18 cellular contexts compared by ENCODE assay signal in the genomic region with DNA sequence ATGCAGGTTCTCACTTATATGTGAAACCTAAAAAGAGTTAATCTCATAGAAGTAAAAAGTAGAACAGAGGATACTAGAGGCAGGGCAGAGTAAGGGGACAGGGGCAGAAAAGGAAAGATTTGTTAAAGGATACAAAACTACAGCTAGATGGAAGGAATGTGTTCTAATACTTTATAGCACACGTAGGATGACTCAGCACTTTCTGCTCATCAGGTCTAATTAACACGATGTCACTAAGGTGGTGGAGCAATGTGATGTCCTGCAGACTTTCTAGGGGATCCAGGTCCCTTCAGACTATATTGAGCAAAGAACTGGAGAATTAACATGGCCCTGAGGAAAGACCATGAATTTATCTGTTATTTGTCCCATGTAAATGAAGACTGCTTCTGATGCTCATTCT.
DNase-seq lines count a peak whose midpoint lies in the region; ATAC-seq, FAIRE-seq and TF ChIP-seq lines count a peak whose summit lies in the region.
"Had no signal": no experiment of that assay in that cellular context is flagged by ENCODE, and none has a peak within 500 bp of the region (broad histone marks: within the 10 kb centered on the region; RNA-seq: fewer than 3 reads in every experiment).

No MANE protein-coding gene starts in this region.

- TF ChIP-seq EP300 in A549 (IDR thresholded peaks at IDR 0.05), result no peak

- no peak for TF ChIP-seq POLR2A in A549 (IDR thresholded peaks at IDR 0.05; ENCODE audit: low read length)
- TF ChIP-seq POLR2A in gastrocnemius medialis (IDR thresholded peaks at IDR 0.05), result no peak

- no peaks in the 10 kb centered on the region for H3F3A ChIP-seq in GM23338 (replicated peaks; ENCODE audit: low read depth)

- TF ChIP-seq CTCF in A549 (IDR thresholded peaks at IDR 0.05) (no peak), GM23338 (conservative IDR thresholded peaks at IDR 0.05; ENCODE audit: low read depth in 2 of 2) (no peak), glutamatergic neuron (IDR thresholded peaks at IDR 0.05; ENCODE audit: partially characterized antibody, unreplicated experiment) (no peak), gastrocnemius medialis (IDR thresholded peaks at IDR 0.05 in 4 of 5, conservative IDR thresholded peaks at IDR 0.05 in 1 of 5) (no peak)

- in situ Hi-C loops in gastrocnemius medialis (cut with MboI; ENCODE audit: low sequenced_read_pairs in 4 of 4), result no loop called here

- H3K27ac ChIP-seq in A549 (peak overlapping the region; percentile 46 to 52; a peak in 5 of 6 replicates), GM23338 (ENCODE audit: low read depth) (no peak overlapping the region), gastrocnemius medialis (no peak overlapping the region)

- peak overlapping the region; percentile 38; the same call in 1 of the 2 replicates for H2AFZ ChIP-seq in GM23338

- H3K4me1 ChIP-seq in A549 (no peaks in the 10 kb centered on the region), GM23338 (ENCODE audit: insufficient read depth) (no peaks in the 10 kb centered on the region), gastrocnemius medialis (no peaks in the 10 kb centered on the region)
- H3K4me1 ChIP-seq: HAP-1 had no signal

- H3K27me3 Mint-ChIP-seq in GM23338 (ENCODE audit: insufficient read depth, low read depth, poor library complexity) (no peaks in the 10 kb centered on the region), T-helper 17 cell (peaks cover 12% of the 10 kb centered on the region), glutamatergic neuron (ENCODE audit: unreplicated experiment) (no peaks in the 10 kb centered on the region)

- intact Hi-C loops in gastrocnemius medialis (cut with DNase I; ENCODE audit: low total_unique reads), result no loop called here

- no peak for TF ChIP-seq RAD21 in A549 (conservative IDR thresholded peaks at IDR 0.05 in 1 of 2, IDR thresholded peaks at IDR 0.05 in 1 of 2)

- H3K36me3 Mint-ChIP-seq in GM23338 (ENCODE audit: low read depth), result peaks cover 4% of the 10 kb centered on the region; the same call in 1 of the 3 replicates
- H3K36me3 Mint-ChIP-seq in T-helper 17 cell (ENCODE audit: low read depth), result no peaks in the 10 kb centered on the region
- no peaks in the 10 kb centered on the region for H3K36me3 Mint-ChIP-seq in glutamatergic neuron (ENCODE audit: unreplicated experiment)
- H3K36me3 Mint-ChIP-seq: CD4-positive, alpha-beta memory T cell had no signal

- H3K27me3 ChIP-seq in GM23338 (ENCODE audit: insufficient read depth), result no peaks in the 10 kb centered on the region
- H3K27me3 ChIP-seq in gastrocnemius medialis, result no peaks in the 10 kb centered on the region
- H3K27me3 ChIP-seq: BE2C had no signal

- DNase-seq in A549 (ENCODE audit: low read depth in 1 of 2, low spot score in 1 of 2), result no peak
- DNase-seq in GM23338 (ENCODE audit: low spot score), result no peak
- no peak for DNase-seq in T-helper 17 cell
- DNase-seq in glutamatergic neuron, result no peak
- no peak for DNase-seq in gastrocnemius medialis
- no peak for DNase-seq in HuH-7 (ENCODE audit: low spot score)
- DNase-seq: BE2C; CD4-positive, alpha-beta memory T cell; KBM-7; NCI-H1092 treated with DMSO at 0.1 percent for 48 hours; NCI-H1694; NCI-H2107; NCI-H446 treated with DMSO at 0.1 percent for 48 hours; NCI-H774; SIG-M5 had no signal

- H3K4me1 Mint-ChIP-seq in GM23338, result peaks cover 3% of the 10 kb centered on the region; the same call in 2 of the 3 replicates
- no peaks in the 10 kb centered on the region for H3K4me1 Mint-ChIP-seq in T-helper 17 cell
- H3K4me1 Mint-ChIP-seq in glutamatergic neuron (ENCODE audit: low read depth, unreplicated experiment), result no peaks in the 10 kb centered on the region

- H3K4me2 ChIP-seq in A549 (no peak overlapping the region), GM23338 (no peak overlapping the region)

- 66% methylated on average over 2 of the region's 2 CpGs for WGBS in A549 (ENCODE audit: missing lambda C conversion rate)

- CTCF ChIA-PET in A549 (lab: Yijun Ruan, JAX), result no interaction called here

- H4K20me1 ChIP-seq in GM23338 (replicated peaks; ENCODE audit: insufficient read depth), result no peaks in the 10 kb centered on the region

- FAIRE-seq in A549 (lab: Jason Lieb, UNC), result no peak
- FAIRE-seq: RCC 7860 had no signal

- H3K36me3 ChIP-seq in GM23338 (ENCODE audit: insufficient read depth), result no peaks in the 10 kb centered on the region
- H3K36me3 ChIP-seq in gastrocnemius medialis, result no peaks in the 10 kb centered on the region
- H3K36me3 ChIP-seq: BE2C, HAP-1 had no signal

- H3K4me3 ChIP-seq in A549 (no peak overlapping the region), GM23338 (no peak overlapping the region), gastrocnemius medialis (no peak overlapping the region)
- H3K4me3 ChIP-seq: HAP-1 had no signal

- H3K27ac Mint-ChIP-seq in GM23338 (0 out of 2 replicates have a peak overlapping the region, but pooled peaks have one; percentile 9), T-helper 17 cell (peak overlapping the region; percentile 48), glutamatergic neuron (ENCODE audit: unreplicated experiment) (peak overlapping the region; percentile 40)
- H3K27ac Mint-ChIP-seq: CD4-positive, alpha-beta memory T cell had no signal

- no peaks in the 10 kb centered on the region for H3K79me2 ChIP-seq in GM23338 (replicated peaks; ENCODE audit: insufficient read depth)

- H3K4me3 Mint-ChIP-seq in GM23338 (no peak overlapping the region), T-helper 17 cell (no peak overlapping the region), glutamatergic neuron (ENCODE audit: unreplicated experiment) (no peak overlapping the region)

- H3K9me2 ChIP-seq in GM23338 (ENCODE audit: insufficient read depth), result peaks cover 9% of the 10 kb centered on the region; the same call in 1 of the 2 replicates

- no peak for ATAC-seq in A549
- ATAC-seq in GM23338, result no peak
- no peak for ATAC-seq in T-helper 17 cell
- no peak for ATAC-seq in gastrocnemius medialis
- ATAC-seq in GM18502 (IDR thresholded peaks at IDR 0.05; ENCODE audit: poor library complexity, unreplicated experiment), result no peak

- H3K9me3 ChIP-seq in A549 (0 out of 3 replicates have a peak, but pooled peaks cover 6% of the 10 kb centered on the region), T-helper 17 cell (ENCODE audit: control insufficient read depth, low read length, poor library complexity, severe bottlenecking) (no peaks in the 10 kb centered on the region), gastrocnemius medialis (no peaks in the 10 kb centered on the region)
- H3K9me3 ChIP-seq: BE2C, HAP-1 had no signal

- POLR2A ChIA-PET in A549 (lab: Yijun Ruan, JAX), result no interaction called here

- H3K9me3 Mint-ChIP-seq in GM23338 (peaks cover 14% of the 10 kb centered on the region; the same call in 2 of the 3 replicates), glutamatergic neuron (ENCODE audit: unreplicated experiment) (peaks cover 7% of the 10 kb centered on the region)

TF ChIP-seq in A549, 52 proteins besides CTCF, POLR2A, EP300 and RAD21 (continues in another document):
- no peak for TF ChIP-seq HEYL (CRISPR knock-in tag; IDR thresholded peaks at IDR 0.05)
- peak; percentile 98 for TF ChIP-seq NFE2L2 (conservative IDR thresholded peaks at IDR 0.05; ENCODE audit: low read length)
- no peak for TF ChIP-seq BCL3 (IDR thresholded peaks at IDR 0.05)
- TF ChIP-seq FOSB (CRISPR knock-in tag; IDR thresholded peaks at IDR 0.05), result no peak
- TF ChIP-seq TP53 (CRISPR knock-in tag; IDR thresholded peaks at IDR 0.05), result no peak
- TF ChIP-seq MAFK (IDR thresholded peaks at IDR 0.05; ENCODE audit: partially characterized antibody), result peak; percentile 97
- no peak for TF ChIP-seq HOXB13 (CRISPR knock-in tag; IDR thresholded peaks at IDR 0.05; ENCODE audit: low read depth)

TF ChIP-seq in GM23338, 12 proteins besides CTCF, POLR2A, EP300 and RAD21 (continues in another document):
- no peak for TF ChIP-seq EZH2 (IDR thresholded peaks at IDR 0.05; ENCODE audit: low read depth, unreplicated experiment)
- TF ChIP-seq, protein P1, sequence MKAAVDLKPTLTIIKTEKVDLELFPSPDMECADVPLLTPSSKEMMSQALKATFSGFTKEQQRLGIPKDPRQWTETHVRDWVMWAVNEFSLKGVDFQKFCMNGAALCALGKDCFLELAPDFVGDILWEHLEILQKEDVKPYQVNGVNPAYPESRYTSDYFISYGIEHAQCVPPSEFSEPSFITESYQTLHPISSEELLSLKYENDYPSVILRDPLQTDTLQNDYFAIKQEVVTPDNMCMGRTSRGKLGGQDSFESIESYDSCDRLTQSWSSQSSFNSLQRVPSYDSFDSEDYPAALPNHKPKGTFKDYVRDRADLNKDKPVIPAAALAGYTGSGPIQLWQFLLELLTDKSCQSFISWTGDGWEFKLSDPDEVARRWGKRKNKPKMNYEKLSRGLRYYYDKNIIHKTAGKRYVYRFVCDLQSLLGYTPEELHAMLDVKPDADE (IDR thresholded peaks at IDR 0.05), result no peak
- no peak for TF ChIP-seq EZH2phosphoT487 (IDR thresholded peaks at IDR 0.05; ENCODE audit: unreplicated experiment)
- no peak for TF ChIP-seq JUNB (IDR thresholded peaks at IDR 0.05; ENCODE audit: unreplicated experiment)
- no peak for TF ChIP-seq STAT1 (IDR thresholded peaks at IDR 0.05; ENCODE audit: unreplicated experiment)
- TF ChIP-seq ZNF331 (CRISPR knock-in tag; IDR thresholded peaks at IDR 0.05; ENCODE audit: low read depth), result no peak
- TF ChIP-seq POLR2AphosphoS5 (IDR thresholded peaks at IDR 0.05; ENCODE audit: low read depth), result no peak
- no peak for TF ChIP-seq ZNF114 (CRISPR knock-in tag; IDR thresholded peaks at IDR 0.05)
- TF ChIP-seq CREB1 (CRISPR knock-in tag; IDR thresholded peaks at IDR 0.05; ENCODE audit: low read depth), result no peak
- TF ChIP-seq NANOG (IDR thresholded peaks at IDR 0.05; ENCODE audit: borderline replicate concordance), result no peak

Comparison
In these comparisons a context has a peak if more than half of its experiments do, and no peak if none do; other contexts are left out.
1. H3K27ac ChIP-seq: peak in A549 (2 of 2); none in GM23338 (single experiment) and gastrocnemius medialis (0 of 4).
2. Peak in every context shown above with its lines, with median percentiles within 50 percentile points of each other: H3K27ac Mint-ChIP-seq.